Comparison of ENCODE assay signal across 21 cellular contexts in genomic region chr2:60502123-60502522, GRCh38. TPM values are rescaled to one million over a fixed set of nuclear protein-coding genes. Genes with fewer than 3 reads are reported as not detected.
A peak's percentile ranks its signal among the peaks of the same experiment; 100 is the strongest.
DNase-seq lines count a peak whose midpoint lies in the region; ATAC-seq, FAIRE-seq and TF ChIP-seq lines count a peak whose summit lies in the region.
"Had no signal": no experiment of that assay in that cellular context is flagged by ENCODE, and none has a peak within 500 bp of the region (broad histone marks: within the 10 kb centered on the region; RNA-seq: fewer than 3 reads in every experiment).

No MANE protein-coding gene starts in this region.

- intact Hi-C loops in prostate gland (cut with DNase I): no loop called here

- no peak overlapping the region for H3K9ac ChIP-seq in keratinocyte (ENCODE audit: control insufficient read depth, extremely low read depth, insufficient read depth, low read length)
- H3K9ac ChIP-seq: BLaER1 treated with 17β-estradiol and CSF1 and Interleukin-3, amounts not matched to agents 10 nM and 100 nM; KMS-11 had no signal

- H3K9me1 ChIP-seq in keratinocyte (ENCODE audit: control insufficient read depth, extremely low read depth, insufficient read depth, low read length): no peaks in the 10 kb centered on the region

- FAIRE-seq in D721Med (lab: Jason Lieb, UNC): peak; percentile 78
- FAIRE-seq in keratinocyte (lab: Jason Lieb, UNC): peak; percentile 26
- FAIRE-seq: RCC 7860 had no signal

- TF ChIP-seq CTCF in D721Med (IDR thresholded peaks at IDR 0.05; ENCODE audit: insufficient read depth, missing control alignments): no peak
- no peak for TF ChIP-seq CTCF in keratinocyte (optimal IDR thresholded peaks at IDR 0.05 in 1 of 3, IDR thresholded peaks at IDR 0.05 in 1 of 3, conservative IDR thresholded peaks at IDR 0.05 in 1 of 3; ENCODE audit: extremely low read depth in 1 of 3, insufficient read depth in 2 of 3, low read length in 3 of 3)
- TF ChIP-seq CTCF in prostate gland (IDR thresholded peaks at IDR 0.05): no peak

- H3K27me3 ChIP-seq in keratinocyte (ENCODE audit: control insufficient read depth, extremely low read depth, insufficient read depth, low read length) (no peaks in the 10 kb centered on the region), prostate gland (replicated peaks; ENCODE audit: insufficient read depth) (no peaks in the 10 kb centered on the region)
- H3K27me3 ChIP-seq: BLaER1 treated with 17β-estradiol and CSF1 and Interleukin-3, amounts not matched to agents 10 nM and 100 nM; SJCRH30 had no signal

- H2AFZ ChIP-seq in keratinocyte (ENCODE audit: control insufficient read depth, low read length): no peak overlapping the region

- H3K4me3 ChIP-seq in keratinocyte (ENCODE audit: control insufficient read depth in 2 of 3, extremely low read depth in 1 of 3, insufficient read depth in 2 of 3, low read depth in 1 of 3, low read length in 3 of 3): no peak overlapping the region
- no peak overlapping the region for H3K4me3 ChIP-seq in prostate gland
- H3K4me3 ChIP-seq: BLaER1 treated with 17β-estradiol and CSF1 and Interleukin-3, amounts not matched to agents 10 nM and 100 nM; SJCRH30 had no signal

- dilution Hi-C loops in keratinocyte (cut with MboI; ENCODE audit: extremely low pct_ligation_motif_present, low sequenced_read_pairs): no loop called here

- H3K9me3 ChIP-seq in keratinocyte (ENCODE audit: control insufficient read depth, low read depth, low read length) (no peaks in the 10 kb centered on the region), prostate gland (no peaks in the 10 kb centered on the region)
- H3K9me3 ChIP-seq: BLaER1 treated with 17β-estradiol and CSF1 and Interleukin-3, amounts not matched to agents 10 nM and 100 nM; Caco-2; SJCRH30 had no signal

- H3K27ac ChIP-seq in keratinocyte (ENCODE audit: control insufficient read depth, insufficient read depth, low read length) (no peak overlapping the region), prostate gland (peak overlapping the region; percentile 4 to 42)
- H3K27ac ChIP-seq: KMS-11, SJCRH30 had no signal

- H4K20me1 ChIP-seq in keratinocyte (ENCODE audit: control insufficient read depth, extremely low read depth, insufficient read depth, low read length): no peaks in the 10 kb centered on the region

- no peaks in the 10 kb centered on the region for H3K36me3 ChIP-seq in keratinocyte (ENCODE audit: control insufficient read depth in 2 of 2, extremely low read depth in 1 of 2, insufficient read depth in 2 of 2, low read length in 2 of 2)
- H3K36me3 ChIP-seq in prostate gland: no peaks in the 10 kb centered on the region
- H3K36me3 ChIP-seq: SJCRH30 had no signal

- no peak overlapping the region for H3K4me2 ChIP-seq in keratinocyte (ENCODE audit: control insufficient read depth, extremely low read depth, insufficient read depth, low read depth, low read length)
- H3K4me2 ChIP-seq: KMS-11 had no signal

- no peak for TF ChIP-seq POLR2A in prostate gland (IDR thresholded peaks at IDR 0.05)

- DNase-seq in D721Med (ENCODE audit: insufficient read length, low spot score): no peak
- peak; percentile 1 for DNase-seq in NCI-H774 (lab: John Stamatoyannopoulos, UW)
- DNase-seq in keratinocyte (ENCODE audit: low read depth, low spot score): no peak
- DNase-seq in prostate gland (ENCODE audit: low spot score): peak; percentile 33
- no peak for DNase-seq in NCI-H345 treated with DMSO at 0.1 percent for 48 hours (lab: John Stamatoyannopoulos, UW; ENCODE audit: unreplicated experiment)
- DNase-seq in NCI-H1930 (lab: John Stamatoyannopoulos, UW): no peak
- DNase-seq: ACHN; Caco-2; CD4-positive, alpha-beta memory T cell; GDM1; GOT3; HCEC 1CT; NCI-H1092 treated with DMSO at 0.1 percent for 48 hours; NCI-H446 treated with DMSO at 0.1 percent for 48 hours; NCI-H748 treated with DMSO at 0.1 percent for 48 hours; OCI-M1; SJCRH30 had no signal

- ATAC-seq in GM21576 (IDR thresholded peaks at IDR 0.05; ENCODE audit: unreplicated experiment): no peak

- no peaks in the 10 kb centered on the region for H3K79me2 ChIP-seq in keratinocyte (ENCODE audit: control insufficient read depth, insufficient read depth, low read length)

- 25% methylated on average over 4 of the region's 4 CpGs for WGBS in prostate gland

- peaks cover 53% of the 10 kb centered on the region for H3K4me1 ChIP-seq in keratinocyte (ENCODE audit: control insufficient read depth, extremely low read depth, insufficient read depth, low read length)
- no peaks in the 10 kb centered on the region for H3K4me1 ChIP-seq in prostate gland (replicated peaks)
- H3K4me1 ChIP-seq: Caco-2, SJCRH30 had no signal

RNA-seq across cellular contexts. Expression of gene BCL11A, which starts 51.3 kb away (rescaled TPM):
- 3.8 to 5.3 TPM (median 5.0 TPM) in 3 replicates for polyA plus RNA-seq in keratinocyte
- polyA plus RNA-seq in keratinocyte (2011; ENCODE audit: low read depth): 6.4 TPM
- polyA plus RNA-seq in keratinocyte (2011; cell fraction: cytosol; rRNA removed): 2.9 and 3.7 TPM in 2 replicates
- 10.2 and 12.2 TPM in 2 replicates for polyA plus RNA-seq in keratinocyte (2011; cell fraction: nucleus; rRNA removed)
- polyA plus RNA-seq in keratinocyte (2012; ENCODE audit: low replicate concordance): 4.8 and 12.4 TPM in 2 replicates
- 9.7 to 17.6 TPM (median 12.8 TPM) in 3 replicates for polyA minus RNA-seq in keratinocyte
- 4.2 TPM for polyA minus RNA-seq in keratinocyte (2011; cell fraction: cytosol; rRNA and poly(A)+ RNA removed)
- 10.6 and 20.9 TPM in 2 replicates for polyA minus RNA-seq in keratinocyte (2011; cell fraction: nucleus; rRNA and poly(A)+ RNA removed)
- 10 to 100 TPM; 14.6 to 22.2 TPM for total RNA-seq in prostate gland

Comparison
In these comparisons a context has a peak if more than half of its experiments do, and no peak if none do; other contexts are left out.
1. DNase-seq: peak in NCI-H774 (single experiment) and prostate gland (single experiment); none in D721Med (single experiment), keratinocyte (single experiment), NCI-H345 treated with DMSO at 0.1 percent for 48 hours (single experiment) and NCI-H1930 (0 of 2).